ENCODE assay signal across 17 cellular contexts in genomic region chr2:34030273-34030672, GRCh38.
A peak's percentile ranks its signal among the peaks of the same experiment; 100 is the strongest.
DNase-seq lines count a peak whose midpoint lies in the region; TF ChIP-seq lines count a peak whose summit lies in the region.
"Had no signal": no experiment of that assay in that cellular context is flagged by ENCODE, and none has a peak within 500 bp of the region (broad histone marks: within the 10 kb centered on the region; RNA-seq: fewer than 3 reads in every experiment).

No MANE protein-coding gene starts in this region.

- H3K14ac ChIP-seq in neuronal stem cell (ENCODE audit: low read length): no peak overlapping the region

- intact Hi-C loops in cardiac septum (cut with DNase I) (no loop called here), tibial artery (cut with DNase I; ENCODE audit: low total_unique reads) (no loop called here)

- H2BK12ac ChIP-seq in neuronal stem cell (ENCODE audit: low read length): peak overlapping the region; percentile 34

- H2AFZ ChIP-seq in neuronal stem cell (ENCODE audit: low read length): no peak overlapping the region

- peaks cover 15% of the 10 kb centered on the region for H3K4me1 ChIP-seq in cardiac muscle cell (ENCODE audit: low read depth)
- H3K4me1 ChIP-seq in neuronal stem cell (ENCODE audit: control insufficient read depth in 2 of 2, insufficient read depth in 1 of 2, low read depth in 1 of 2, low read length in 2 of 2): peaks cover 0 to 2% of the 10 kb centered on the region in 2 donors
- peaks cover 0 to 37% (median 13%) of the 10 kb centered on the region in 4 donors for H3K4me1 ChIP-seq in tibial artery
- H3K4me1 ChIP-seq: A549, Caco-2 had no signal

- H3K27ac ChIP-seq in cardiac muscle cell: peak overlapping the region; percentile 76
- no peak overlapping the region for H3K27ac ChIP-seq in neuronal stem cell (replicated peaks; ENCODE audit: low read length)
- H3K27ac ChIP-seq in tibial artery: peak overlapping the region; percentile 12 to 37
- H3K27ac ChIP-seq: 22Rv1; A549; BLaER1 treated with 17β-estradiol and CSF1 and Interleukin-3, amounts not matched to agents 10 nM and 100 nM; C4-2B had no signal

- H3K4me3 ChIP-seq in cardiac muscle cell (no peak overlapping the region), neuronal stem cell (ENCODE audit: low read length in 2 of 2) (no peak overlapping the region), tibial artery (no peak overlapping the region)
- H3K4me3 ChIP-seq: A549; BLaER1 treated with 17β-estradiol and CSF1 and Interleukin-3, amounts not matched to agents 10 nM and 100 nM had no signal

- no CpG with 5 or more reads among the region's 1 CpG for WGBS in neuronal stem cell (ENCODE audit: extremely low coverage in 2 of 2, insufficient read length in 2 of 2, insufficient replicate concordance in 1 of 2), 2 donors

- H3K23ac ChIP-seq in neuronal stem cell (ENCODE audit: low read depth, low read length, poor library complexity): no peak overlapping the region

- no peak overlapping the region for H2AK5ac ChIP-seq in neuronal stem cell (ENCODE audit: low read depth, low read length)

- H3K9me3 ChIP-seq in cardiac muscle cell (ENCODE audit: low read depth) (no peaks in the 10 kb centered on the region), neuronal stem cell (replicated peaks in 1 of 2; ENCODE audit: control insufficient read depth in 2 of 2, insufficient read depth in 1 of 2, low read depth in 1 of 2, low read length in 2 of 2) (peaks cover 0 to 1% of the 10 kb centered on the region in 2 donors), tibial artery (no peaks in the 10 kb centered on the region)
- H3K9me3 ChIP-seq: A549; BLaER1 treated with 17β-estradiol and CSF1 and Interleukin-3, amounts not matched to agents 10 nM and 100 nM; Caco-2 had no signal

- DNase-seq in cardiac muscle cell (ENCODE audit: low read depth in 1 of 2, low spot score in 1 of 2) (peak in 1 of 2 donors; percentile 62), cardiac septum (ENCODE audit: low spot score) (no peak), neuronal stem cell (ENCODE audit: low spot score) (no peak), tibial artery (no peak), NCI-H2196 treated with DMSO at 0.1 percent for 48 hours (lab: John Stamatoyannopoulos, UW; ENCODE audit: unreplicated experiment) (no peak), NCI-H345 treated with DMSO at 0.1 percent for 48 hours (lab: John Stamatoyannopoulos, UW; ENCODE audit: unreplicated experiment) (no peak)
- DNase-seq: AML-193; Caco-2; Calu3; CD4-positive, alpha-beta T cell; CD8-positive, alpha-beta T cell; DMS79 treated with DMSO at 0.1 percent for 48 hours; GF-D8 had no signal

- H2BK120ac ChIP-seq in neuronal stem cell (ENCODE audit: low read depth, low read length): no peak overlapping the region

- H3K4me2 ChIP-seq in neuronal stem cell (ENCODE audit: insufficient read depth, low read length, poor library complexity, severe bottlenecking): no peak overlapping the region
- H3K4me2 ChIP-seq: A549; BLaER1 treated with 17β-estradiol and CSF1 and Interleukin-3, amounts not matched to agents 10 nM and 100 nM had no signal

- H3K27me3 ChIP-seq in cardiac muscle cell: no peaks in the 10 kb centered on the region
- no peaks in the 10 kb centered on the region for H3K27me3 ChIP-seq in neuronal stem cell (ENCODE audit: control insufficient read depth in 3 of 3, insufficient read depth in 3 of 3, low read depth in 1 of 3, low read length in 3 of 3)
- H3K27me3 ChIP-seq in tibial artery: no peaks in the 10 kb centered on the region
- H3K27me3 ChIP-seq: BLaER1 treated with 17β-estradiol and CSF1 and Interleukin-3, amounts not matched to agents 10 nM and 100 nM had no signal

- H3K36me3 ChIP-seq in cardiac muscle cell: no peaks in the 10 kb centered on the region
- H3K36me3 ChIP-seq in neuronal stem cell (replicated peaks in 1 of 2; ENCODE audit: control insufficient read depth in 2 of 2, insufficient read depth in 2 of 2, low read length in 2 of 2): peaks cover 0 to 2% of the 10 kb centered on the region in 2 donors
- no peaks in the 10 kb centered on the region for H3K36me3 ChIP-seq in tibial artery
- H3K36me3 ChIP-seq: BLaER1 treated with 17β-estradiol and CSF1 and Interleukin-3, amounts not matched to agents 10 nM and 100 nM had no signal

- no peak overlapping the region for H3K9ac ChIP-seq in neuronal stem cell (ENCODE audit: low read depth, low read length, poor library complexity)
- H3K9ac ChIP-seq: BLaER1 treated with 17β-estradiol and CSF1 and Interleukin-3, amounts not matched to agents 10 nM and 100 nM had no signal

- no peak overlapping the region for H3K18ac ChIP-seq in neuronal stem cell (ENCODE audit: low read length)

- TF ChIP-seq CTCF in cardiac muscle cell (IDR thresholded peaks at IDR 0.05; ENCODE audit: low read depth, low read length) (no peak), tibial artery (IDR thresholded peaks at IDR 0.05) (no peak)

- no peak overlapping the region for H2BK15ac ChIP-seq in neuronal stem cell (ENCODE audit: low read length)

- H4K91ac ChIP-seq in neuronal stem cell (ENCODE audit: low read depth, low read length, poor library complexity): no peak overlapping the region

- no peak overlapping the region for H2BK5ac ChIP-seq in neuronal stem cell (ENCODE audit: low read length)

- no peak overlapping the region for H3K4ac ChIP-seq in neuronal stem cell (ENCODE audit: low read length)

- no peaks in the 10 kb centered on the region for H3K79me1 ChIP-seq in neuronal stem cell (ENCODE audit: low read depth, low read length)

- H4K8ac ChIP-seq in neuronal stem cell (ENCODE audit: low read depth, low read length): no peak overlapping the region
